8 cellular contexts compared by ENCODE assay signal in the genomic region with DNA sequence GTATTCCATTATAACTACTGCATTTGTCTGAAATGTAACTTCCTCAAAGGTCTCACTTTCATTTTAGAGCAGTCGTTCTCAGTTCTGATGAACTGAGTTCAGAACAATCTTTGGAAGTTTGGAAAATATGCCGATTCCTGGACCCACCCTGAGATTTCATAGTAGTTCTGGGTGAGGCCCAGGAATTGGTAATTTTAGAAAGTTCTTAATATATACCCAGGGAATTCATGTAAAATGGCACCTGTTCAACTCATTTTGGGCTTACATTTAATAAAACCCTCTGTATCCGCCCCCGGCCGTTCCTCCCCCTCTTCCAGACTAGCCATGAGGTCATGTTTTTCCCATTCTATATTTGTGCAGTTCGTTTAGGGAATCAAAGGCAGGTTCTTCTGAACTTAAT. TPM values are rescaled to one million over a fixed set of nuclear protein-coding genes. Genes with fewer than 3 reads are reported as not detected.
A peak's percentile ranks its signal among the peaks of the same experiment; 100 is the strongest.
DNase-seq lines count a peak whose midpoint lies in the region; ATAC-seq, FAIRE-seq and TF ChIP-seq lines count a peak whose summit lies in the region.

No MANE protein-coding gene starts in this region.

- peaks cover 0 to 53% of the 10 kb centered on the region in 2 experiments; a peak in 4 of 5 replicates for H3K27me3 ChIP-seq in HepG2 (ENCODE audit: control insufficient read depth in 1 of 2, insufficient read depth in 2 of 2, low read length in 2 of 2)
- no peaks in the 10 kb centered on the region for H3K27me3 ChIP-seq in tibial nerve

- no peak for TF ChIP-seq EP300 in HepG2 (IDR thresholded peaks at IDR 0.05; ENCODE audit: low read depth in 2 of 2, low read length in 2 of 2)
- no peak for TF ChIP-seq EP300 in HepG2 (CRISPR knock-in tag; IDR thresholded peaks at IDR 0.05; ENCODE audit: borderline replicate concordance)
- no peak for TF ChIP-seq EP300 in tibial nerve (IDR thresholded peaks at IDR 0.05)

- H3K4me3 ChIP-seq in HepG2 (replicated peaks in 1 of 3; ENCODE audit: insufficient read depth in 1 of 3, low read depth in 2 of 3, low read length in 3 of 3) (peak overlapping the region in 1 of 3 experiments; percentile 33; a peak in 1 of 6 replicates), tibial nerve (peak overlapping the region in 3 of 4 donors; percentile 0 to 44 (median 9))

- H3K9me3 ChIP-seq in HepG2 (ENCODE audit: low read length): no peaks in the 10 kb centered on the region
- H3K9me3 ChIP-seq in tibial nerve: no peaks in the 10 kb centered on the region

- peaks cover 38% of the 10 kb centered on the region for H3K4me1 ChIP-seq in HepG2 (ENCODE audit: insufficient read depth, low read length)
- peaks cover 0 to 64% (median 35%) of the 10 kb centered on the region in 4 donors for H3K4me1 ChIP-seq in tibial nerve

- peak overlapping the region; percentile 81 for H3K27ac Mint-ChIP-seq in activated CD4-positive, alpha-beta T cell treated with anti-CD3 and anti-CD28 coated beads, Interleukin-2, amount 10 ng/mL, durations not matched to agents 7 days and 5 days
- H3K27ac Mint-ChIP-seq in activated T-helper 17 cell treated with anti-CD3 and anti-CD28 coated beads, Interleukin-2, amount 50 U/mL, for 72 hours: peak overlapping the region; percentile 90

- peaks cover 2% of the 10 kb centered on the region for H3K27me3 Mint-ChIP-seq in activated CD4-positive, alpha-beta T cell treated with anti-CD3 and anti-CD28 coated beads, Interleukin-2, amount 10 ng/mL, durations not matched to agents 7 days and 5 days
- H3K27me3 Mint-ChIP-seq in activated T-helper 17 cell treated with anti-CD3 and anti-CD28 coated beads, Interleukin-2, amount 50 U/mL, for 72 hours: peaks cover 11% of the 10 kb centered on the region

- POLR2A ChIA-PET in activated CD4-positive, alpha-beta T cell treated with anti-CD3 and anti-CD28 coated beads, Interleukin-2, amount 10 ng/mL, durations not matched to agents 7 days and 5 days (lab: Charles Lee): no interaction called here
- POLR2A ChIA-PET in HepG2 (lab: Yijun Ruan, JAX): no interaction called here

- H3K9ac ChIP-seq in HepG2 (ENCODE audit: insufficient read depth, low read depth, low read length): no peak overlapping the region

- TF ChIP-seq RAD21 in HepG2 (CRISPR knock-in tag; IDR thresholded peaks at IDR 0.05): no peak

- in situ Hi-C loops in HepG2 (cut with HindIII; ENCODE audit: extremely low pct_ligation_motif_present, low pct_unique_long_range_greater_than_20kb): loop anchor here (5.0 kb wide), 1 partner anchor 115 kb away; no protein-coding TSS in a partner anchor

- FAIRE-seq in HepG2 (lab: Jason Lieb, UNC): no peak

- no peak for DNase-seq in activated CD4-positive, alpha-beta T cell treated with anti-CD3 and anti-CD28 coated beads, Interleukin-2, amount 10 ng/mL, durations not matched to agents 7 days and 5 days
- DNase-seq in activated CD4-positive, alpha-beta T cell treated with anti-CD3 and anti-CD28 coated beads, Interleukin-2, amount 50 U/mL, for 48 hours: no peak
- DNase-seq in HepG2 (ENCODE audit: low spot score) (no peak), tibial nerve (ENCODE audit: low spot score in 2 of 2) (no peak)
- DNase-seq in stimulated activated CD4-positive, alpha-beta T cell treated with anti-CD3 and anti-CD28 coated beads, Interleukin-4, amount 100 ng/mL, for 4 hours: no peak

- 47% methylated on average over 6 of the region's 6 CpGs for WGBS in HepG2 (ENCODE audit: low lambda C conversion rate)
- WGBS in tibial nerve, 2 donors: 16 to 24% methylated on average over 6 of the region's 6 CpGs

- intact Hi-C loops in HepG2 (cut with micrococcal nuclease; ENCODE audit: unreplicated experiment): no loop called here

- peak overlapping the region; percentile 12 for H3K4me3 Mint-ChIP-seq in activated CD4-positive, alpha-beta T cell treated with anti-CD3 and anti-CD28 coated beads, Interleukin-2, amount 10 ng/mL, durations not matched to agents 7 days and 5 days
- peak overlapping the region; percentile 56 for H3K4me3 Mint-ChIP-seq in activated T-helper 17 cell treated with anti-CD3 and anti-CD28 coated beads, Interleukin-2, amount 50 U/mL, for 72 hours

- TF ChIP-seq POLR2A in HepG2 (IDR thresholded peaks at IDR 0.05; ENCODE audit: insufficient read depth in 1 of 2, low read depth in 2 of 2, low read length in 2 of 2) (no peak), tibial nerve (IDR thresholded peaks at IDR 0.05) (no peak)

- H3K79me2 ChIP-seq in HepG2 (ENCODE audit: insufficient read depth, low read length): no peaks in the 10 kb centered on the region

- peaks cover 47% of the 10 kb centered on the region for H3K4me1 Mint-ChIP-seq in activated CD4-positive, alpha-beta T cell treated with anti-CD3 and anti-CD28 coated beads, Interleukin-2, amount 10 ng/mL, durations not matched to agents 7 days and 5 days
- H3K4me1 Mint-ChIP-seq in activated T-helper 17 cell treated with anti-CD3 and anti-CD28 coated beads, Interleukin-2, amount 50 U/mL, for 72 hours: peaks cover 32% of the 10 kb centered on the region

- no peaks in the 10 kb centered on the region for H3K9me3 Mint-ChIP-seq in activated CD4-positive, alpha-beta T cell treated with anti-CD3 and anti-CD28 coated beads, Interleukin-2, amount 10 ng/mL, durations not matched to agents 7 days and 5 days
- no peaks in the 10 kb centered on the region for H3K9me3 Mint-ChIP-seq in activated T-helper 17 cell treated with anti-CD3 and anti-CD28 coated beads, Interleukin-2, amount 50 U/mL, for 72 hours

- H3K4me2 ChIP-seq in HepG2 (ENCODE audit: low read depth, low read length): peak overlapping the region; percentile 60

- BruUV-seq in HepG2 (replicated peaks; lab: Mats Ljungman, UMichigan): no TSS peak

- CTCF ChIA-PET in activated CD4-positive, alpha-beta T cell treated with anti-CD3 and anti-CD28 coated beads, Interleukin-2, amount 10 ng/mL, durations not matched to agents 7 days and 5 days (lab: Charles Lee): interaction anchor here (0.8 to 2.5 kb wide), 4 partner anchors 11 to 120 kb away, joined by 3 to 10 read pairs (median 6); no protein-coding TSS in a partner anchor
- CTCF ChIA-PET in HepG2 (lab: Yijun Ruan, JAX; ENCODE audit: low intra/inter-chr PET ratio, low total read pairs): interaction anchor here (1.8 kb wide), 1 partner anchor 115 kb away, joined by 14 read pairs; no protein-coding TSS in a partner anchor

- no peak for ATAC-seq in activated T-helper 17 cell treated with anti-CD3 and anti-CD28 coated beads, Interleukin-2, amount 50 U/mL, for 72 hours (replicated peaks)
- ATAC-seq in HepG2 (no peak), HG03520 (IDR thresholded peaks at IDR 0.05; ENCODE audit: unreplicated experiment) (no peak), GM18858 (IDR thresholded peaks at IDR 0.05; ENCODE audit: unreplicated experiment) (no peak)

- H3K36me3 Mint-ChIP-seq in activated CD4-positive, alpha-beta T cell treated with anti-CD3 and anti-CD28 coated beads, Interleukin-2, amount 10 ng/mL, durations not matched to agents 7 days and 5 days (ENCODE audit: low read depth): no peaks in the 10 kb centered on the region
- H3K36me3 Mint-ChIP-seq in activated T-helper 17 cell treated with anti-CD3 and anti-CD28 coated beads, Interleukin-2, amount 50 U/mL, for 72 hours (ENCODE audit: low read depth): no peaks in the 10 kb centered on the region

- H3K27ac ChIP-seq in HepG2 (ENCODE audit: extremely low read length, insufficient read depth, low read length) (no peak overlapping the region), tibial nerve (peak overlapping the region; percentile 43 to 99 (median 82))

- H4K20me1 ChIP-seq in HepG2 (ENCODE audit: insufficient read depth, low read length): no peaks in the 10 kb centered on the region

- H2AFZ ChIP-seq in HepG2 (ENCODE audit: low read length): peak overlapping the region; percentile 82

- TF ChIP-seq CTCF in HepG2 (CRISPR knock-in tag; IDR thresholded peaks at IDR 0.05) (no peak), tibial nerve (IDR thresholded peaks at IDR 0.05) (no peak)

- H3K36me3 ChIP-seq in HepG2 (replicated peaks in 1 of 2; ENCODE audit: control insufficient read depth in 1 of 2, insufficient read depth in 2 of 2, low read length in 2 of 2) (no peaks in the 10 kb centered on the region), tibial nerve (no peaks in the 10 kb centered on the region)

RNA-seq across cellular contexts. Expression of gene GSG1, which starts 5.9 kb away (rescaled TPM):
- total RNA-seq in activated CD4-positive, alpha-beta T cell treated with anti-CD3 and anti-CD28 coated beads, Interleukin-2, amount 10 ng/mL, durations not matched to agents 7 days and 5 days: not detected
- not detected for total RNA-seq in activated T-helper 17 cell treated with anti-CD3 and anti-CD28 coated beads, Interleukin-2, amount 50 U/mL, for 72 hours
- total RNA-seq in HepG2 (2016; rRNA removed; fragmentation: Illumina TruSeq; extraction: Trizol) (not detected in 2 replicates), tibial nerve (not detected)
- total RNA-seq in HepG2 (2016; cell fraction: cytosol; rRNA removed; fragmentation: Illumina TruSeq; extraction: Trizol; ENCODE audit: low read depth): not detected in 2 replicates
- not detected in 2 replicates for total RNA-seq in HepG2 (2016; cell fraction: insoluble cytoplasmic fraction; rRNA removed; fragmentation: Illumina TruSeq; extraction: Trizol)
- not detected in 2 replicates for total RNA-seq in HepG2 (2016; cell fraction: membrane; rRNA removed; fragmentation: Illumina TruSeq; extraction: Trizol)
- not detected in 2 replicates for total RNA-seq in HepG2 (2016; cell fraction: nucleus; rRNA removed; fragmentation: Illumina TruSeq; extraction: Trizol)
- polyA plus RNA-seq in HepG2 (2011; rRNA removed): not detected in 2 replicates
- not detected in 2 replicates for polyA plus RNA-seq in HepG2 (2011; cell fraction: cytosol; rRNA removed)
- polyA plus RNA-seq in HepG2 (2011; cell fraction: nucleus; rRNA removed): not detected in 2 replicates
- not detected in 2 replicates for polyA plus RNA-seq in HepG2 (2012)
- polyA plus RNA-seq in HepG2 (2016; cell fraction: cytosol; fragmentation: Illumina TruSeq; extraction: Trizol; ENCODE audit: low read depth): not detected in 2 replicates
- polyA plus RNA-seq in HepG2 (2016; cell fraction: insoluble cytoplasmic fraction; fragmentation: Illumina TruSeq; extraction: Trizol; ENCODE audit: low read depth): not detected in 2 replicates
- not detected in 2 replicates for polyA plus RNA-seq in HepG2 (2016; cell fraction: membrane; fragmentation: Illumina TruSeq; extraction: Trizol; ENCODE audit: low read depth)
- not detected in 2 replicates for polyA plus RNA-seq in HepG2 (2016; cell fraction: nucleus; fragmentation: Illumina TruSeq; extraction: Trizol; ENCODE audit: insufficient read depth, low read depth)
- 0.26 TPM in 1 of 2 replicates, not detected in the other for polyA minus RNA-seq in HepG2 (2011; rRNA and poly(A)+ RNA removed; ENCODE audit: low replicate concordance)
- polyA minus RNA-seq in HepG2 (2011; cell fraction: cytosol; rRNA and poly(A)+ RNA removed): not detected in 2 replicates
- not detected in 2 replicates for polyA minus RNA-seq in HepG2 (2011; cell fraction: nucleus; rRNA and poly(A)+ RNA removed)

RNA-seq across cellular contexts. Expression of gene FAM234B, which starts 53.3 kb away (rescaled TPM):
- total RNA-seq in activated CD4-positive, alpha-beta T cell treated with anti-CD3 and anti-CD28 coated beads, Interleukin-2, amount 10 ng/mL, durations not matched to agents 7 days and 5 days: 1 to 10 TPM; 3.9 to 4.4 TPM
- 10 to 100 TPM in 1 of 2 donors, 1 to 10 TPM in 1; 9.7 to 14.7 TPM for total RNA-seq in activated T-helper 17 cell treated with anti-CD3 and anti-CD28 coated beads, Interleukin-2, amount 50 U/mL, for 72 hours
- total RNA-seq in HepG2 (2016; rRNA removed; fragmentation: Illumina TruSeq; extraction: Trizol) (4.2 and 7.8 TPM in 2 replicates), tibial nerve (10 to 100 TPM in 2 of 4 donors, 1 to 10 TPM in 2; 2.0 to 12.6 (median 8.4) TPM)
- total RNA-seq in HepG2 (2016; cell fraction: cytosol; rRNA removed; fragmentation: Illumina TruSeq; extraction: Trizol; ENCODE audit: low read depth): 0.81 and 1.1 TPM in 2 replicates
- total RNA-seq in HepG2 (2016; cell fraction: insoluble cytoplasmic fraction; rRNA removed; fragmentation: Illumina TruSeq; extraction: Trizol): 4.7 and 7.7 TPM in 2 replicates
- total RNA-seq in HepG2 (2016; cell fraction: membrane; rRNA removed; fragmentation: Illumina TruSeq; extraction: Trizol): 2.1 and 2.3 TPM in 2 replicates
- 7.5 and 9.0 TPM in 2 replicates for total RNA-seq in HepG2 (2016; cell fraction: nucleus; rRNA removed; fragmentation: Illumina TruSeq; extraction: Trizol)
- 10.3 and 13.8 TPM in 2 replicates for polyA plus RNA-seq in HepG2 (2011; rRNA removed)
- polyA plus RNA-seq in HepG2 (2011; cell fraction: cytosol; rRNA removed): 8.2 and 8.5 TPM in 2 replicates
- polyA plus RNA-seq in HepG2 (2011; cell fraction: nucleus; rRNA removed): 5.0 and 5.6 TPM in 2 replicates
- polyA plus RNA-seq in HepG2 (2012): 6.4 and 6.6 TPM in 2 replicates
- 0.17 and 0.25 TPM in 2 replicates for polyA plus RNA-seq in HepG2 (2016; cell fraction: cytosol; fragmentation: Illumina TruSeq; extraction: Trizol; ENCODE audit: low read depth)
- polyA plus RNA-seq in HepG2 (2016; cell fraction: insoluble cytoplasmic fraction; fragmentation: Illumina TruSeq; extraction: Trizol; ENCODE audit: low read depth): 1.9 and 2.1 TPM in 2 replicates
- 0.42 and 0.52 TPM in 2 replicates for polyA plus RNA-seq in HepG2 (2016; cell fraction: membrane; fragmentation: Illumina TruSeq; extraction: Trizol; ENCODE audit: low read depth)
- 5.1 and 6.7 TPM in 2 replicates for polyA plus RNA-seq in HepG2 (2016; cell fraction: nucleus; fragmentation: Illumina TruSeq; extraction: Trizol; ENCODE audit: insufficient read depth, low read depth)
- polyA minus RNA-seq in HepG2 (2011; rRNA and poly(A)+ RNA removed; ENCODE audit: low replicate concordance): 17.2 and 40.0 TPM in 2 replicates
- 14.2 and 15.6 TPM in 2 replicates for polyA minus RNA-seq in HepG2 (2011; cell fraction: cytosol; rRNA and poly(A)+ RNA removed)
- 15.6 and 20.3 TPM in 2 replicates for polyA minus RNA-seq in HepG2 (2011; cell fraction: nucleus; rRNA and poly(A)+ RNA removed)
